Comparison of ENCODE assay signal across 9 cellular contexts in the genomic region with DNA sequence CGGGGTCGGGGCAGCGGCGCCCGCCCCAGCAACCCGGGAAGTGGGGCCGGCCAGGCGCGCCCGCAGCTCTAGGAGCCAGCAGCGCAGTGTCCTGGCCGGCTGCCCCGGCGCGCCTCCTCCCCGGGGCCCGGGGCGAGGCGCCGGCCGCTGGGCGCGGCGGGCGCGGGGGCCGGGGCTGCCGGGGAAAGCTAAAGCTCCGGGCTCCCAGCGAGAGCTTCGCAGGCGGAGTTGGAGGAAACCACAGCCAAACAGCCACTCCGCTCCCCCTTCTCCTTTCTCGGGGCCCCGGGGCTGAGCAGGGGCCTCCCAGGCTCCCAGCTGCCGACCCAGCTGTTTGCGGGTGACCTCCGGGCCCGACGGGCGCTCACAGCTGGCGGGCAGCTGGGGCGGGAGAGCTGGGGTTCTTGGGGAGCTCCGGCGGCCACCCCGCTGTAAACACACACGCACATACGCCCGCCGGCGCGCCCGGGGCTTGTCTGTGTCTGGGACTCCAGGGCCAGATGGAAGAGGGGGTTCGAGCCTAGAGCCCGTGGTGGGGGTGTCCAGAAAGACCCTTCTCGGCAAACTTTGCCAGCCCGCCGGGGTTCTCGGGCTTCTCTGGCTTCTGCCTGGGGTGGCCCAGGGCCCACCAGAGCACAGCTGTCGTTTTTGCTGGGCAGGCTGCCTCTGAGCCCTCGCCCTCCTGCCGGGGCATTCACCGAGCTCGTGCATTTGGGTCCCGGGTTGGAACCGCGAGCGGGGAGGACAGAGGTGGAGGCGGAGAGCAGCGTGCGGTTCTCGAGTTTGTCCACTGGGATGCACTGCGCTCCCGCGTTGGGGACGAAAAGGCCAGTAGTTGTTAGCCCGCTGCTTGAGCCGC. TPM values are rescaled to one million over a fixed set of nuclear protein-coding genes. Genes with fewer than 3 reads are reported as not detected.
DNase-seq lines count a peak whose midpoint lies in the region; ATAC-seq and TF ChIP-seq lines count a peak whose summit lies in the region.
"Had no signal": no experiment of that assay in that cellular context is flagged by ENCODE, and none has a peak within 500 bp of the region (broad histone marks: within the 10 kb centered on the region; RNA-seq: fewer than 3 reads in every experiment).

No MANE protein-coding gene starts in this region.

- H2BK5ac ChIP-seq in H9 (ENCODE audit: insufficient read length, low read length): no peak overlapping the region

- H4K20me1 ChIP-seq in H9 (ENCODE audit: control insufficient read depth, insufficient read depth, insufficient read length): no peaks in the 10 kb centered on the region

- H3K36me3 Mint-ChIP-seq in H9 (ENCODE audit: insufficient read depth in 1 of 3, low read depth in 3 of 3): no peaks in the 10 kb centered on the region

- no peak overlapping the region for H2BK12ac ChIP-seq in H9 (ENCODE audit: insufficient read length, low read depth, low read length)

- H2AFZ ChIP-seq in H9 (ENCODE audit: low read length): no peak overlapping the region

- H2AK5ac ChIP-seq in H9 (ENCODE audit: insufficient read length, low read length): no peak overlapping the region

- H3K4me1 ChIP-seq in H9 (ENCODE audit: insufficient read depth, low read length): peaks cover 14% of the 10 kb centered on the region
- no peaks in the 10 kb centered on the region for H3K4me1 ChIP-seq in right cardiac atrium (ENCODE audit: control insufficient read depth, insufficient read depth, low read length)

- peak overlapping the region; percentile 15 for H3K4me2 ChIP-seq in H9 (ENCODE audit: insufficient read depth, insufficient read length, low read length)

- no peak overlapping the region for H2BK15ac ChIP-seq in H9 (ENCODE audit: low read depth, low read length)

- H3K4ac ChIP-seq in H9 (ENCODE audit: low read depth, low read length): no peak overlapping the region

- H4K8ac ChIP-seq in H9 (replicated peaks; ENCODE audit: insufficient read length, low read depth, low read length): no peak overlapping the region

- no CpG with 5 or more reads among the region's 78 CpGs for WGBS in H9 (ENCODE audit: extremely low coverage, insufficient read length, low lambda C conversion rate)
- WGBS in right cardiac atrium: 1% methylated on average over 78 of the region's 78 CpGs

- H3K79me2 ChIP-seq in H9 (ENCODE audit: insufficient read depth, low read length): no peaks in the 10 kb centered on the region; the same call in 1 of the 2 replicates

- H3K23ac ChIP-seq in H9 (ENCODE audit: insufficient read length, low read depth, low read length): no peak overlapping the region

- no peak overlapping the region for H3K27ac Mint-ChIP-seq in H9

- H4K91ac ChIP-seq in H9 (ENCODE audit: insufficient read length, low read depth, low read length): no peak overlapping the region

- H4K5ac ChIP-seq in H9 (ENCODE audit: insufficient read length, low read depth, low read length): no peak overlapping the region

- H2BK120ac ChIP-seq in H9 (ENCODE audit: low read depth, low read length, poor library complexity, severe bottlenecking): no peak overlapping the region

- H2BK20ac ChIP-seq in H9 (ENCODE audit: low read depth, low read length, poor library complexity, severe bottlenecking): no peak overlapping the region

- H3K27ac ChIP-seq in H9 (ENCODE audit: insufficient read length, low read depth, low read length): no peak overlapping the region
- H3K27ac ChIP-seq in right cardiac atrium (ENCODE audit: low read length): no peak overlapping the region

- peaks cover 75% of the 10 kb centered on the region for H3K27me3 Mint-ChIP-seq in H9 (ENCODE audit: low read depth)

- no peak overlapping the region for H3K9ac ChIP-seq in H9 (ENCODE audit: extremely low read depth, insufficient read length, low read length)

- H3K9me3 ChIP-seq in H9 (ENCODE audit: control insufficient read depth, low read depth, low read length): no peaks in the 10 kb centered on the region
- H3K9me3 ChIP-seq in right cardiac atrium (ENCODE audit: control insufficient read depth, low read length): no peaks in the 10 kb centered on the region

- H3K56ac ChIP-seq in H9 (ENCODE audit: insufficient read length, low read depth, low read length): no peak overlapping the region

- peak; percentile 90 for TF ChIP-seq CTCF in H9 (conservative IDR thresholded peaks at IDR 0.05)

- H3K4me1 Mint-ChIP-seq in H9: peaks cover 42% of the 10 kb centered on the region in 2 experiments

- H3K23me2 ChIP-seq in H9 (ENCODE audit: insufficient read length, low read depth, low read length, poor library complexity, severe bottlenecking): peaks cover 13% of the 10 kb centered on the region

- no peak overlapping the region for H3K14ac ChIP-seq in H9 (ENCODE audit: insufficient read depth, low read length)

- DNase-seq in C1 segment of cervical spinal cord (lab: John Stamatoyannopoulos, UW) (peak in 13 of 14 donors; percentile 21 to 83 (median 72)), H9 (peak; percentile 80), right cardiac atrium (peak; percentile 61 to 80 (median 78)), sciatic nerve (ENCODE audit: low spot score) (peak; percentile 75), NCI-H2081 (lab: John Stamatoyannopoulos, UW) (no peak)
- peak; percentile 27 to 39 for DNase-seq in activated T-cell treated with anti-CD3 and anti-CD28 coated beads, Interleukin-2, amount 50 U/mL, for 48 hours
- no peak for DNase-seq in activated CD4-positive, CD25-positive, alpha-beta regulatory T cell treated with anti-CD3 and anti-CD28 coated beads, Interleukin-2, amount 50 U/mL, for 72 hours

- intact Hi-C loops in right cardiac atrium (cut with DNase I) (loop anchor here in 2 of 4 donors (10.0 kb wide), 3 partner anchors 969 to 1319 kb away; no protein-coding TSS in a partner anchor), sciatic nerve (cut with DNase I) (no loop called here)

- H3T11ph ChIP-seq in H9 (ENCODE audit: low read length): no peak overlapping the region

- no peaks in the 10 kb centered on the region for H3K79me1 ChIP-seq in H9 (ENCODE audit: insufficient read depth, low read depth, low read length, poor library complexity, severe bottlenecking)

- H3K27me3 ChIP-seq in H9 (ENCODE audit: insufficient read depth, low read length) (peaks cover 25% of the 10 kb centered on the region; the same call in 1 of the 2 replicates), right cardiac atrium (ENCODE audit: control insufficient read depth, insufficient read depth) (no peaks in the 10 kb centered on the region)

- H3K18ac ChIP-seq in H9 (ENCODE audit: insufficient read length, low read depth, low read length): no peak overlapping the region

- ATAC-seq in right cardiac atrium (peak; percentile 69 to 71), sciatic nerve (peak; percentile 81), HG02852 (IDR thresholded peaks at IDR 0.05; ENCODE audit: unreplicated experiment) (no peak)

- peaks cover 0 to 3% of the 10 kb centered on the region in 2 experiments; a peak in 1 of 5 replicates for H3K9me3 Mint-ChIP-seq in H9

- H3K4me3 ChIP-seq in right cardiac atrium (ENCODE audit: low read length): peak overlapping the region; percentile 52

- peak overlapping the region; percentile 62 to 81 for H3K4me3 Mint-ChIP-seq in H9

RNA-seq across cellular contexts. Expression of gene AJAP1, which starts 1.5 kb away (rescaled TPM):
- total RNA-seq in H9 (2021): 6.6 and 8.6 TPM in 2 replicates
- total RNA-seq in right cardiac atrium: under 1 TPM; 0.03 to 0.18 (median 0.10) TPM
- polyA plus RNA-seq in right cardiac atrium: 0.02 TPM
- total RNA-seq in sciatic nerve: 1.4 TPM
- total RNA-seq: LHCN-M2 had no signal

Comparison
In these comparisons a context has a peak if more than half of its experiments do, and no peak if none do; other contexts are left out.
1. DNase-seq: peak in C1 segment of cervical spinal cord (13 of 14), H9 (single experiment), activated T-cell treated with anti-CD3 and anti-CD28 coated beads, Interleukin-2, amount 50 U/mL, for 48 hours (2 of 2), right cardiac atrium (3 of 3) and sciatic nerve (single experiment); none in NCI-H2081 (0 of 2) and activated CD4-positive, CD25-positive, alpha-beta regulatory T cell treated with anti-CD3 and anti-CD28 coated beads, Interleukin-2, amount 50 U/mL, for 72 hours (single experiment).